11 cellular contexts compared by ENCODE assay signal in genomic region chr16:1763521-1764511, GRCh38. TPM values are rescaled to one million over a fixed set of nuclear protein-coding genes. Genes with fewer than 3 reads are reported as not detected.
A peak's percentile ranks its signal among the peaks of the same experiment; 100 is the strongest.
DNase-seq lines count a peak whose midpoint lies in the region; ATAC-seq and TF ChIP-seq lines count a peak whose summit lies in the region.
"Had no signal": no experiment of that assay in that cellular context is flagged by ENCODE, and none has a peak within 500 bp of the region (broad histone marks: within the 10 kb centered on the region; RNA-seq: fewer than 3 reads in every experiment).

No MANE protein-coding gene starts in this region.

- H3K56ac ChIP-seq in IMR-90 (ENCODE audit: extremely low read depth, insufficient read depth, low read length) = no peak overlapping the region

- H3K4ac ChIP-seq in IMR-90 (ENCODE audit: low read depth, low read length) = no peak overlapping the region

- H4K20me1 ChIP-seq in IMR-90 (ENCODE audit: insufficient read depth, low read length) = no peaks in the 10 kb centered on the region; the same call in 1 of the 2 replicates

- no peak overlapping the region for H3K18ac ChIP-seq in IMR-90 (ENCODE audit: low read depth, low read length)

- no TSS peak for BruUV-seq in IMR-90 (replicated peaks; lab: Mats Ljungman, UMichigan)

- no peak overlapping the region for H4K8ac ChIP-seq in IMR-90 (ENCODE audit: low read depth in 2 of 2, low read length in 2 of 2)

- H3K9me1 ChIP-seq in IMR-90 (ENCODE audit: insufficient read depth, low read length) = no peaks in the 10 kb centered on the region

- no peak overlapping the region for H3K4me3 ChIP-seq in IMR-90 (ENCODE audit: insufficient read depth, low read depth, low read length)
- H3K4me3 ChIP-seq: spleen had no signal

- no peak overlapping the region for H2AK9ac ChIP-seq in IMR-90 (replicated peaks; ENCODE audit: low read depth, low read length, poor library complexity)

- dilution Hi-C loops in IMR-90 (cut with HindIII; ENCODE audit: low sequenced_read_pairs, unreplicated experiment) = no loop called here

- no peak overlapping the region for H2BK20ac ChIP-seq in IMR-90 (ENCODE audit: low read depth, low read length)

- no peak overlapping the region for H2AFZ ChIP-seq in IMR-90 (replicated peaks; ENCODE audit: low read length, poor library complexity)

- TF ChIP-seq RAD21 in IMR-90 (IDR thresholded peaks at IDR 0.05; ENCODE audit: low read length) = peak; percentile 37

- H2BK5ac ChIP-seq in IMR-90 (ENCODE audit: low read depth, low read length, poor library complexity, severe bottlenecking) = no peak overlapping the region

- H3K36me3 ChIP-seq in IMR-90 (ENCODE audit: control insufficient read depth, insufficient read depth, low read length) = peaks cover 83% of the 10 kb centered on the region

- no peak overlapping the region for H2BK15ac ChIP-seq in IMR-90 (ENCODE audit: low read depth, low read length)

- CTCF ChIA-PET in IMR-90 (lab: Yijun Ruan, JAX) = interaction anchor here (1.3 kb wide), 1 partner anchor 51 kb away, joined by 4 read pairs; no protein-coding TSS in a partner anchor

- no peak overlapping the region for H4K5ac ChIP-seq in IMR-90 (ENCODE audit: low read depth, low read length)

- no peak overlapping the region for H3K4me2 ChIP-seq in IMR-90 (ENCODE audit: low read depth, low read length)
- H3K4me2 ChIP-seq: KMS-11 had no signal

- TF ChIP-seq CTCF in C4-2B (conservative IDR thresholded peaks at IDR 0.05) (peak; percentile 15; the same call in 1 of the 2 replicates), IMR-90 (conservative IDR thresholded peaks at IDR 0.05; ENCODE audit: low read depth, low read length) (peak; percentile 27; the same call in 1 of the 2 replicates)

- H3K9me3 ChIP-seq in IMR-90 (ENCODE audit: control insufficient read depth, insufficient read depth, low read length) = no peaks in the 10 kb centered on the region
- H3K9me3 ChIP-seq: spleen had no signal

- DNase-seq in IMR-90 = no peak
- DNase-seq in lung microvascular endothelial cell (ENCODE audit: low read depth in 2 of 2) = peak; percentile 29 to 60
- no peak for DNase-seq in NOMO-1 treated with dmso at 0.1 percent for 144 hours (lab: John Stamatoyannopoulos, UW; ENCODE audit: unreplicated experiment)
- DNase-seq in GDM1 (lab: John Stamatoyannopoulos, UW) = no peak
- DNase-seq: activated naive CD4-positive, alpha-beta T cell treated with Interleukin-2 at 50 U/mL for 16 hours; spleen had no signal

- no peak overlapping the region for H2BK120ac ChIP-seq in IMR-90 (ENCODE audit: low read depth, low read length)

- no peak for TF ChIP-seq POLR2A in IMR-90 (IDR thresholded peaks at IDR 0.05; ENCODE audit: low read depth, low read length)

- no peak overlapping the region for H2AK5ac ChIP-seq in IMR-90 (ENCODE audit: low read depth, low read length)

- H3K9ac ChIP-seq in IMR-90 (ENCODE audit: low read depth, low read length) = no peak overlapping the region
- H3K9ac ChIP-seq: KMS-11 had no signal

- in situ Hi-C loops in IMR-90 (cut with MboI; ENCODE audit: low sequenced_read_pairs) = loop anchor here (5.0 kb wide), 1 partner anchor 52 kb away; no protein-coding TSS in a partner anchor

- no peaks in the 10 kb centered on the region for H3K79me1 ChIP-seq in IMR-90 (ENCODE audit: low read depth in 1 of 2, low read length in 2 of 2)

- H3K27me3 ChIP-seq in IMR-90 (ENCODE audit: control insufficient read depth, insufficient read depth, low read length) = no peaks in the 10 kb centered on the region
- H3K27me3 ChIP-seq: spleen had no signal

- no peak overlapping the region for H3K23ac ChIP-seq in IMR-90 (ENCODE audit: low read depth, low read length)

- no peak for ATAC-seq in IMR-90 (ENCODE audit: low read depth)
- no peak for ATAC-seq in GM21786 (IDR thresholded peaks at IDR 0.05; ENCODE audit: unreplicated experiment)
- ATAC-seq in GM19328 (IDR thresholded peaks at IDR 0.05; ENCODE audit: unreplicated experiment) = no peak

- intact Hi-C loops in IMR-90 (cut with micrococcal nuclease) = no loop called here

- H3K27ac ChIP-seq in C4-2B (no peak overlapping the region), IMR-90 (ENCODE audit: insufficient read depth, low read length) (no peak overlapping the region), cingulate gyrus (ENCODE audit: low read depth, low read length) (peak overlapping the region; percentile 10)
- H3K27ac ChIP-seq: KMS-11, spleen had no signal

- H3K14ac ChIP-seq in IMR-90 (replicated peaks; ENCODE audit: low read depth, low read length) = no peak overlapping the region

- POLR2A ChIA-PET in IMR-90 (lab: Charles Lee; ENCODE audit: unreplicated experiment) = no interaction called here

- WGBS in IMR-90 (ENCODE audit: extremely low coverage in 2 of 2, insufficient read length in 1 of 2), 2 experiments = 63% methylated on average over 18 of the region's 81 CpGs; no CpG with 5 or more reads in 1 of the 2 experiments

- H3K4me1 ChIP-seq in IMR-90 (ENCODE audit: control insufficient read depth, insufficient read depth, low read length) = no peaks in the 10 kb centered on the region

- no peak overlapping the region for H4K91ac ChIP-seq in IMR-90 (ENCODE audit: insufficient read depth, low read depth, low read length)

TF ChIP-seq in IMR-90, 13 proteins besides CTCF, POLR2A, EP300 and RAD21:
- TF ChIP-seq RFX5 (IDR thresholded peaks at IDR 0.05; ENCODE audit: low read depth, low read length) (no peak), RCOR1 (IDR thresholded peaks at IDR 0.05; ENCODE audit: insufficient replicate concordance, low read length) (no peak), FOS (IDR thresholded peaks at IDR 0.05; ENCODE audit: low read depth, low read length) (no peak), SMC3 (IDR thresholded peaks at IDR 0.05; ENCODE audit: low read depth, low read length) (no peak), MXI1 (IDR thresholded peaks at IDR 0.05; ENCODE audit: borderline replicate concordance, low read depth, low read length) (no peak), USF2 (IDR thresholded peaks at IDR 0.05; ENCODE audit: low read depth, low read length) (no peak), MAZ (IDR thresholded peaks at IDR 0.05; ENCODE audit: borderline replicate concordance, low read depth, low read length) (no peak), MAFK (IDR thresholded peaks at IDR 0.05; ENCODE audit: low read depth, low read length) (no peak), CEBPB (IDR thresholded peaks at IDR 0.05; ENCODE audit: low read depth, low read length) (no peak), BHLHE40 (IDR thresholded peaks at IDR 0.05; ENCODE audit: low read depth, low read length) (no peak), ELK1 (IDR thresholded peaks at IDR 0.05; ENCODE audit: borderline replicate concordance, low read depth, low read length) (no peak), CHD1 (IDR thresholded peaks at IDR 0.05; ENCODE audit: low read depth, low read length) (no peak)

RNA-seq across cellular contexts. Expression of gene NME3, which starts 7.5 kb away (rescaled TPM):
- total RNA-seq in IMR-90 (2012; rRNA removed) (12.7 and 15.3 TPM in 2 replicates), lung microvascular endothelial cell (32.3 and 47.4 TPM in 2 replicates)
- 41.2 and 61.6 TPM in 2 replicates for polyA plus RNA-seq in IMR-90 (2012; rRNA removed)
- polyA plus RNA-seq in IMR-90 (2012; cell fraction: cytosol; rRNA removed) = 33.9 and 84.6 TPM in 2 replicates
- 163 and 393 TPM in 2 replicates for polyA plus RNA-seq in IMR-90 (2012; cell fraction: nucleus; rRNA removed; ENCODE audit: low replicate concordance)

RNA-seq across cellular contexts. Expression of gene EME2, which starts 8.8 kb away (rescaled TPM):
- total RNA-seq in IMR-90 (2012; rRNA removed) (1.3 and 1.4 TPM in 2 replicates), lung microvascular endothelial cell (2.4 and 4.0 TPM in 2 replicates)
- 9.6 and 11.1 TPM in 2 replicates for polyA plus RNA-seq in IMR-90 (2012; rRNA removed)
- 2.9 and 4.0 TPM in 2 replicates for polyA plus RNA-seq in IMR-90 (2012; cell fraction: cytosol; rRNA removed)
- polyA plus RNA-seq in IMR-90 (2012; cell fraction: nucleus; rRNA removed; ENCODE audit: low replicate concordance) = 68.1 and 156 TPM in 2 replicates

RNA-seq across cellular contexts. Expression of gene MRPS34, which starts 9.1 kb away (rescaled TPM):
- total RNA-seq in IMR-90 (2012; rRNA removed) (68.5 and 73.3 TPM in 2 replicates), lung microvascular endothelial cell (50.4 and 57.1 TPM in 2 replicates)
- 80.4 and 87.2 TPM in 2 replicates for polyA plus RNA-seq in IMR-90 (2012; rRNA removed)
- 85.4 and 140 TPM in 2 replicates for polyA plus RNA-seq in IMR-90 (2012; cell fraction: cytosol; rRNA removed)
- 69.2 and 93.1 TPM in 2 replicates for polyA plus RNA-seq in IMR-90 (2012; cell fraction: nucleus; rRNA removed; ENCODE audit: low replicate concordance)

RNA-seq across cellular contexts. Expression of gene SPSB3, which starts 18.6 kb away (rescaled TPM):
- 9.1 and 10.6 TPM in 2 replicates for total RNA-seq in IMR-90 (2012; rRNA removed)
- 30.8 and 34.0 TPM in 2 replicates for polyA plus RNA-seq in IMR-90 (2012; rRNA removed)
- 24.8 and 37.1 TPM in 2 replicates for polyA plus RNA-seq in IMR-90 (2012; cell fraction: cytosol; rRNA removed)
- 165 and 400 TPM in 2 replicates for polyA plus RNA-seq in IMR-90 (2012; cell fraction: nucleus; rRNA removed; ENCODE audit: low replicate concordance)
- 32.7 and 49.8 TPM in 2 replicates for total RNA-seq in lung microvascular endothelial cell

RNA-seq across cellular contexts. Expression of gene NUBP2, which starts 18.9 kb away (rescaled TPM):
- total RNA-seq in IMR-90 (2012; rRNA removed) = 51.1 and 131 TPM in 2 replicates
- polyA plus RNA-seq in IMR-90 (2012; rRNA removed) = 62.6 and 75.9 TPM in 2 replicates
- polyA plus RNA-seq in IMR-90 (2012; cell fraction: cytosol; rRNA removed) = 64.6 and 131 TPM in 2 replicates
- polyA plus RNA-seq in IMR-90 (2012; cell fraction: nucleus; rRNA removed; ENCODE audit: low replicate concordance) = 50.7 and 143 TPM in 2 replicates
- 56.7 and 57.3 TPM in 2 replicates for total RNA-seq in lung microvascular endothelial cell

Comparison
In these comparisons a context has a peak if more than half of its experiments do, and no peak if none do; other contexts are left out.
1. DNase-seq: peak in lung microvascular endothelial cell (2 of 2); none in IMR-90 (single experiment), NOMO-1 treated with dmso at 0.1 percent for 144 hours (single experiment) and GDM1 (single experiment).